12 cellular contexts compared by ENCODE assay signal in the genomic region with DNA sequence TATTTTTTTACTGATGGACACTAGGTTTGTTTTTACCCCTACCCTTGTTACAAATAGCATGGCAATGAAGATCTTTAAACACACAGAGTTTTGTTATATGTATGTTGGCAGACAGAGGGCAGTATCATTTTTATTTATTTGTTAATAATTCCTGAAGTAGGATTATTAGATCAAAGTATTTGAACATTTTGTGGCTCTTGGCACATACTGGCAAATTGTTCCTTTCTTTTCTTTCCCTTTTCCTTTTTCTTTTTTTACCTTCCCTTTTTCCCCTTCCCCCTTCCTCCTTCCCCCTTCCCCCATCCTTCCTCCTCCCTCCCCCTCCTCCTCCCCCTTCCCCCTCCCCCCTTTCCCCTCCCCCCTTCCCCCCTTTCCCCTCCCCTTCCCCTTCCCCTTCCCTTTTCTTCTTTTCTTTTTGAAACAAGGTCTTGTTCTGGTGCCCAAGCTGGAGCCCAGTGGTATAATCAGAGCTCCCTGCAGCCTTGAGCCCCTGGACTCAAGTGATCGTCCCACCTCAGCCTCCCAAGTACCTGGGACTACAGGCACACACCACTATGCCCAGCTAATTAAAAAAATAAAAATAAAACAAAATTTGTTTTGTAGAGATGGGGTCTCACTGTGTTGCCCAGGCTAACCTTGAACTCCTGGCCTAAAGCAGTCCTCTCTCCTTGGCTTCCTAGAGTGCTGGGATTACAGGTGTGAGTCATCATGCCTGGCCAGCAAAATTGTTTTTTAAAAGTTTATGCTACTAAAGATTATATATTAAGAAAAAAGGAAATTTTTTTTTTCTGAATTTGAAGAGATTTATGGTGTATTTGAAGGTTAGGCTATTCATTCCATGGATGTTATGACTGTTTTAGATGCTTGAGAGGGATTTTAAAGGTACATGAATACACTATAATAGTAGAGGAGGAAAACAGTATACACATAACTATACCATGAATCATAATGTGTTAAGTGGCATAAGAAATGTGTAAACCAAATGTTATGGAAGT. TPM values are rescaled to one million over a fixed set of nuclear protein-coding genes. Genes with fewer than 3 reads are reported as not detected.
DNase-seq lines count a peak whose midpoint lies in the region; ATAC-seq, FAIRE-seq and TF ChIP-seq lines count a peak whose summit lies in the region.
"Had no signal": no experiment of that assay in that cellular context is flagged by ENCODE, and none has a peak within 500 bp of the region (broad histone marks: within the 10 kb centered on the region; RNA-seq: fewer than 3 reads in every experiment).

No MANE protein-coding gene starts in this region.

- H3K27ac ChIP-seq in HepG2 (ENCODE audit: extremely low read length, insufficient read depth, low read length): no peak overlapping the region
- no peak overlapping the region for H3K27ac ChIP-seq in right lobe of liver
- H3K27ac ChIP-seq: testis had no signal

- no peak for FAIRE-seq in HepG2 (lab: Jason Lieb, UNC)
- FAIRE-seq: endometrium had no signal

- H3K4me1 ChIP-seq in HepG2 (ENCODE audit: insufficient read depth, low read length) (peaks cover 12% of the 10 kb centered on the region), right lobe of liver (peaks cover 0 to 13% (median 0%) of the 10 kb centered on the region in 4 donors), mucosa of descending colon (ENCODE audit: low read depth) (no peaks in the 10 kb centered on the region)
- H3K4me1 ChIP-seq: testis had no signal

- DNase-seq in HepG2 (ENCODE audit: low spot score): no peak
- no peak for DNase-seq in right lobe of liver
- DNase-seq in RKO (ENCODE audit: low spot score): peak; percentile 58
- DNase-seq in epithelial cell of proximal tubule (ENCODE audit: low read depth): peak; percentile 4
- no peak for DNase-seq in GM13977 (ENCODE audit: low spot score)
- DNase-seq in HuH-7.5 (ENCODE audit: low spot score): no peak
- DNase-seq in mucosa of descending colon: no peak
- DNase-seq: activated naive CD4-positive, alpha-beta T cell treated with anti-CD3 and anti-CD28 coated beads for 36 hours; testis had no signal

- POLR2A ChIA-PET in HepG2 (lab: Yijun Ruan, JAX): no interaction called here

- peaks cover 18% of the 10 kb centered on the region for H3K79me2 ChIP-seq in HepG2 (ENCODE audit: insufficient read depth, low read length)

- H3K9ac ChIP-seq in HepG2 (ENCODE audit: insufficient read depth, low read depth, low read length): no peak overlapping the region

- TF ChIP-seq CTCF in HepG2 (CRISPR knock-in tag; IDR thresholded peaks at IDR 0.05): no peak
- no peak for TF ChIP-seq CTCF in right lobe of liver (IDR thresholded peaks at IDR 0.05)
- no peak for TF ChIP-seq CTCF in epithelial cell of proximal tubule (conservative IDR thresholded peaks at IDR 0.05; ENCODE audit: low read depth, low read length)
- no peak for TF ChIP-seq CTCF in GM13977 (IDR thresholded peaks at IDR 0.05; ENCODE audit: extremely low read depth, insufficient read depth, missing control alignments)
- no peak for TF ChIP-seq CTCF in mucosa of descending colon (IDR thresholded peaks at IDR 0.05)

- H3K36me3 ChIP-seq in HepG2 (replicated peaks in 1 of 2; ENCODE audit: control insufficient read depth in 1 of 2, insufficient read depth in 2 of 2, low read length in 2 of 2) (peaks cover 2 to 11% of the 10 kb centered on the region in 2 experiments; a peak in 3 of 5 replicates), right lobe of liver (no peaks in the 10 kb centered on the region), mucosa of descending colon (ENCODE audit: low read depth) (no peaks in the 10 kb centered on the region)

- intact Hi-C loops in HepG2 (cut with micrococcal nuclease; ENCODE audit: unreplicated experiment) (no loop called here), right lobe of liver (cut with DNase I) (no loop called here), mucosa of descending colon (cut with DNase I, micrococcal nuclease) (no loop called here)

- H3K27me3 ChIP-seq in HepG2 (ENCODE audit: control insufficient read depth in 1 of 2, insufficient read depth in 2 of 2, low read length in 2 of 2) (no peaks in the 10 kb centered on the region), right lobe of liver (no peaks in the 10 kb centered on the region)
- H3K27me3 ChIP-seq: testis had no signal

- in situ Hi-C loops in HepG2 (cut with HindIII; ENCODE audit: extremely low pct_ligation_motif_present, low pct_unique_long_range_greater_than_20kb): no loop called here
- in situ Hi-C loops in GM13977 (cut with MboI; ENCODE audit: low pct_unique_long_range_greater_than_20kb, low sequenced_read_pairs, unreplicated experiment): no loop called here

- no peak overlapping the region for H2AFZ ChIP-seq in HepG2 (ENCODE audit: low read length)

- TF ChIP-seq POLR2A in HepG2 (IDR thresholded peaks at IDR 0.05; ENCODE audit: insufficient read depth in 1 of 2, low read depth in 2 of 2, low read length in 2 of 2): no peak
- TF ChIP-seq POLR2A in right lobe of liver (IDR thresholded peaks at IDR 0.05): no peak

- 100% methylated on average over 1 of the region's 1 CpG for WGBS in HepG2 (ENCODE audit: low lambda C conversion rate)
- WGBS in right lobe of liver (ENCODE audit: insufficient coverage, low coverage, low lambda C conversion rate, missing lambda C conversion rate): 100% methylated on average over 1 of the region's 1 CpG

- H3K4me3 ChIP-seq in HepG2 (replicated peaks in 1 of 3; ENCODE audit: insufficient read depth in 1 of 3, low read depth in 2 of 3, low read length in 3 of 3) (no peak overlapping the region), right lobe of liver (no peak overlapping the region), epithelial cell of proximal tubule (ENCODE audit: low read depth, low read length) (no peak overlapping the region), mucosa of descending colon (no peak overlapping the region)
- H3K4me3 ChIP-seq: testis had no signal

- H4K20me1 ChIP-seq in HepG2 (ENCODE audit: insufficient read depth, low read length): no peaks in the 10 kb centered on the region; the same call in 1 of the 2 replicates

- H3K4me2 ChIP-seq in HepG2 (ENCODE audit: low read depth, low read length): no peak overlapping the region

- TF ChIP-seq RAD21 in HepG2 (CRISPR knock-in tag; IDR thresholded peaks at IDR 0.05): no peak

- TF ChIP-seq EP300 in HepG2 (IDR thresholded peaks at IDR 0.05; ENCODE audit: low read depth in 2 of 2, low read length in 2 of 2) (no peak), HepG2 (CRISPR knock-in tag; IDR thresholded peaks at IDR 0.05; ENCODE audit: borderline replicate concordance) (no peak)

- ATAC-seq in HepG2: no peak
- no peak for ATAC-seq in right lobe of liver
- no peak for ATAC-seq in GM21390 (IDR thresholded peaks at IDR 0.05; ENCODE audit: unreplicated experiment)
- ATAC-seq in mucosa of descending colon: no peak
- ATAC-seq: Right ventricle myocardium inferior had no signal

- H3K9me3 ChIP-seq in HepG2 (ENCODE audit: low read length) (no peaks in the 10 kb centered on the region), right lobe of liver (no peaks in the 10 kb centered on the region), mucosa of descending colon (no peaks in the 10 kb centered on the region)
- H3K9me3 ChIP-seq: testis had no signal

- no TSS peak for BruUV-seq in HepG2 (replicated peaks; lab: Mats Ljungman, UMichigan)

- CTCF ChIA-PET in HepG2 (lab: Yijun Ruan, JAX; ENCODE audit: low intra/inter-chr PET ratio, low total read pairs): no interaction called here

TF ChIP-seq in HepG2, 621 proteins besides CTCF, POLR2A, EP300 and RAD21:
- TF ChIP-seq CBX2 (IDR thresholded peaks at IDR 0.05; ENCODE audit: low read depth, low read length) (no peak), CBX2 (CRISPR knock-in tag; IDR thresholded peaks at IDR 0.05; ENCODE audit: low read depth) (no peak), NR2F1 (CRISPR knock-in tag; IDR thresholded peaks at IDR 0.05) (0 out of 4 replicates have a peak, but pooled peaks of 1 of the 2 experiments have one; percentile 30), HNRNPK (IDR thresholded peaks at IDR 0.05; ENCODE audit: low read depth, low read length, poor library complexity, severe bottlenecking) (peak; percentile 85), ZNF121 (CRISPR knock-in tag; IDR thresholded peaks at IDR 0.05) (peak; percentile 90)
TF ChIP-seq in HepG2: peak in this region for 3.

RNA-seq across cellular contexts. Expression of gene SEPTIN7, which starts 39.3 kb away (rescaled TPM):
- total RNA-seq in HepG2 (2016; rRNA removed; fragmentation: Illumina TruSeq; extraction: Trizol): 129 and 215 TPM in 2 replicates
- total RNA-seq in HepG2 (2016; cell fraction: cytosol; rRNA removed; fragmentation: Illumina TruSeq; extraction: Trizol; ENCODE audit: low read depth): 9.6 and 11.6 TPM in 2 replicates
- total RNA-seq in HepG2 (2016; cell fraction: insoluble cytoplasmic fraction; rRNA removed; fragmentation: Illumina TruSeq; extraction: Trizol): 128 and 219 TPM in 2 replicates
- total RNA-seq in HepG2 (2016; cell fraction: membrane; rRNA removed; fragmentation: Illumina TruSeq; extraction: Trizol): 32.1 and 46.0 TPM in 2 replicates
- 73.3 and 80.1 TPM in 2 replicates for total RNA-seq in HepG2 (2016; cell fraction: nucleus; rRNA removed; fragmentation: Illumina TruSeq; extraction: Trizol)
- 71.6 and 103 TPM in 2 replicates for polyA plus RNA-seq in HepG2 (2011; rRNA removed)
- 30.0 and 48.8 TPM in 2 replicates for polyA plus RNA-seq in HepG2 (2011; cell fraction: cytosol; rRNA removed)
- 15.0 and 15.1 TPM in 2 replicates for polyA plus RNA-seq in HepG2 (2011; cell fraction: nucleus; rRNA removed)
- 80.8 and 116 TPM in 2 replicates for polyA plus RNA-seq in HepG2 (2012)
- polyA plus RNA-seq in HepG2 (2016; cell fraction: cytosol; fragmentation: Illumina TruSeq; extraction: Trizol; ENCODE audit: low read depth): 12.3 and 12.5 TPM in 2 replicates
- polyA plus RNA-seq in HepG2 (2016; cell fraction: insoluble cytoplasmic fraction; fragmentation: Illumina TruSeq; extraction: Trizol; ENCODE audit: low read depth): 227 and 242 TPM in 2 replicates
- polyA plus RNA-seq in HepG2 (2016; cell fraction: membrane; fragmentation: Illumina TruSeq; extraction: Trizol; ENCODE audit: low read depth): 28.2 and 28.5 TPM in 2 replicates
- polyA plus RNA-seq in HepG2 (2016; cell fraction: nucleus; fragmentation: Illumina TruSeq; extraction: Trizol; ENCODE audit: insufficient read depth, low read depth): 84.5 and 88.0 TPM in 2 replicates
- polyA minus RNA-seq in HepG2 (2011; rRNA and poly(A)+ RNA removed; ENCODE audit: low replicate concordance): 20.9 and 38.7 TPM in 2 replicates
- polyA minus RNA-seq in HepG2 (2011; cell fraction: cytosol; rRNA and poly(A)+ RNA removed): 49.4 and 59.4 TPM in 2 replicates
- polyA minus RNA-seq in HepG2 (2011; cell fraction: nucleus; rRNA and poly(A)+ RNA removed): 101 and 117 TPM in 2 replicates
- 10 to 100 TPM; 35.2 to 67.7 (median 56.5) TPM for total RNA-seq in right lobe of liver
- total RNA-seq in epithelial cell of proximal tubule: 154 and 188 TPM in 2 replicates
- 100 to 1,000 TPM; 115 to 215 (median 126) TPM for total RNA-seq in mucosa of descending colon

Comparison
In these comparisons a context has a peak if more than half of its experiments do, and no peak if none do; other contexts are left out.
1. DNase-seq: peak in RKO (single experiment) and epithelial cell of proximal tubule (single experiment); none in HepG2 (single experiment), right lobe of liver (0 of 3), GM13977 (single experiment), HuH-7.5 (single experiment) and mucosa of descending colon (0 of 3).